ENCODE assay signal across 11 cellular contexts in the genomic region with DNA sequence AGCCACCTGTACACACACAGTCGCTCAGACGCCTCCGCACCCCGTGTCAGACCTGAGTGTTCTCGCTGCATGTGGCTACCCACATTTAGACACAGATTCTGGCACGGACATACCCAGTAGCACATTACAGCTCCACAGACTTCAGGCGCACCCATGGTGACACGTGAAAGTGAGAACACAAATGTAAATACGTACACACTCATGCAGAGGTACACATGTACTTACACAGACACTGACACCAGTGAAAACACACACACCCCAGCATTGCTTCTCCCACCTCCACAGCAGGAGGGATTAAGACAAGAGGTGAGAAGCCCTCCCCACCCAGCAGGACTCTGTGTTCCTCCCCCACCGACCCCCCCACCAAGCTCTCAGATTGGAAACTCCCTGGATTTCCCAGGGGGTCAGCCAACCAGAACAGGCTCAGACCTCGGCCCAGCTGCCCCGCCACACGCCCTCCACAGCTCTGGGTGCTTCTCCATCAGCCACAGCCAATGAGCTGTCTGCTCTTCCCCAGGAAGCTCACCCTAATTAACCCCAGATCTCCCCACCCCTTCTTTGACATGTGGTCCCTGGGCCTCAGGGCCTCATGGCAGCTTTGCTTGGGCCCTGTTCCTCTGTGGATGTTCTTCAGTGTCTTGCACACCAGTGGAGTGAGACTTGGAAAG. TPM values are rescaled to one million over a fixed set of nuclear protein-coding genes. Genes with fewer than 3 reads are reported as not detected.
DNase-seq lines count a peak whose midpoint lies in the region; ATAC-seq and TF ChIP-seq lines count a peak whose summit lies in the region.
"Had no signal": no experiment of that assay in that cellular context is flagged by ENCODE, and none has a peak within 500 bp of the region (broad histone marks: within the 10 kb centered on the region; RNA-seq: fewer than 3 reads in every experiment).

No MANE protein-coding gene starts in this region.

- H3K27ac ChIP-seq in BLaER1 treated with 17β-estradiol and CSF1 and Interleukin-3, amounts not matched to agents 10 nM and 100 nM: peak overlapping the region in 8 of 11 experiments; percentile 45 to 75 (median 60); a peak in 15 of 22 replicates
- H3K27ac ChIP-seq in VCaP: peak overlapping the region; percentile 98; the same call in 1 of the 2 replicates
- no peak overlapping the region for H3K27ac ChIP-seq in tibial nerve
- no peak overlapping the region for H3K27ac ChIP-seq in mesenchymal stem cell (ENCODE audit: low read length, poor library complexity, severe bottlenecking)
- H3K27ac ChIP-seq: HL-60, SK-N-MC had no signal

- peak; percentile 69 for ATAC-seq in GM18868 (IDR thresholded peaks at IDR 0.05; ENCODE audit: unreplicated experiment)
- peak; percentile 67 for ATAC-seq in HG02852 (IDR thresholded peaks at IDR 0.05; ENCODE audit: unreplicated experiment)
- no peak for ATAC-seq in GM18858 (IDR thresholded peaks at IDR 0.05; ENCODE audit: unreplicated experiment)

- H3K9ac ChIP-seq in BLaER1 treated with 17β-estradiol and CSF1 and Interleukin-3, amounts not matched to agents 10 nM and 100 nM: peak overlapping the region in 6 of 11 experiments; percentile 33 to 55 (median 36); a peak in 8 of 22 replicates
- H3K9ac ChIP-seq in mesenchymal stem cell (ENCODE audit: low read length): no peak overlapping the region

- no peaks in the 10 kb centered on the region for H3K36me3 ChIP-seq in BLaER1 treated with 17β-estradiol and CSF1 and Interleukin-3, amounts not matched to agents 10 nM and 100 nM
- H3K36me3 ChIP-seq in tibial nerve (no peaks in the 10 kb centered on the region), mesenchymal stem cell (ENCODE audit: control insufficient read depth in 1 of 2, insufficient read depth in 2 of 2, low read depth in 1 of 2, low read length in 2 of 2) (no peaks in the 10 kb centered on the region)

- no peak for TF ChIP-seq POLR2A in tibial nerve (IDR thresholded peaks at IDR 0.05)

- H3K79me1 ChIP-seq in mesenchymal stem cell (replicated peaks; ENCODE audit: low read length, poor library complexity, severe bottlenecking): no peaks in the 10 kb centered on the region

- no peak overlapping the region for H2BK120ac ChIP-seq in mesenchymal stem cell (ENCODE audit: low read depth, low read length)

- DNase-seq in tibial nerve (ENCODE audit: low spot score in 2 of 2): no peak
- DNase-seq in NCI-H2227 treated with DMSO at 0.1 percent for 48 hours (lab: John Stamatoyannopoulos, UW): no peak
- no peak for DNase-seq in mesenchymal stem cell
- DNase-seq: NCI-H1436 treated with DMSO at 0.1 percent for 48 hours had no signal

- no peaks in the 10 kb centered on the region for H3K9me3 ChIP-seq in BLaER1 treated with 17β-estradiol and CSF1 and Interleukin-3, amounts not matched to agents 10 nM and 100 nM (replicated peaks in 1 of 11)
- H3K9me3 ChIP-seq in tibial nerve (no peaks in the 10 kb centered on the region), mesenchymal stem cell (ENCODE audit: control insufficient read depth, low read length) (no peaks in the 10 kb centered on the region)

- no peak for TF ChIP-seq EP300 in tibial nerve (IDR thresholded peaks at IDR 0.05)

- no peak overlapping the region for H3K18ac ChIP-seq in mesenchymal stem cell (ENCODE audit: low read depth in 1 of 2, low read length in 2 of 2)

- WGBS in tibial nerve, 2 donors: 54 to 63% methylated on average over 13 of the region's 13 CpGs
- 70% methylated on average over 13 of the region's 13 CpGs for WGBS in mesenchymal stem cell

- no peaks in the 10 kb centered on the region for H3K27me3 ChIP-seq in BLaER1 treated with 17β-estradiol and CSF1 and Interleukin-3, amounts not matched to agents 10 nM and 100 nM
- H3K27me3 ChIP-seq in tibial nerve: peaks cover 0 to 15% of the 10 kb centered on the region in 2 donors
- peaks cover 63 to 68% of the 10 kb centered on the region in 2 experiments for H3K27me3 ChIP-seq in mesenchymal stem cell (ENCODE audit: control insufficient read depth in 1 of 2, insufficient read depth in 1 of 2, low read length in 2 of 2)

- peak overlapping the region; percentile 59 to 95 (median 75) for H3K4me2 ChIP-seq in BLaER1 treated with 17β-estradiol and CSF1 and Interleukin-3, amounts not matched to agents 10 nM and 100 nM
- H3K4me2 ChIP-seq in mesenchymal stem cell (ENCODE audit: low read length, poor library complexity, severe bottlenecking): no peak overlapping the region

- H3K4ac ChIP-seq in mesenchymal stem cell (ENCODE audit: low read depth in 1 of 2, low read length in 2 of 2): no peak overlapping the region

- H3K23ac ChIP-seq in mesenchymal stem cell (ENCODE audit: low read length in 2 of 2): no peak overlapping the region

- no peak overlapping the region for H2BK5ac ChIP-seq in mesenchymal stem cell (ENCODE audit: low read depth, low read length, poor library complexity, severe bottlenecking)

- no peak overlapping the region for H4K91ac ChIP-seq in mesenchymal stem cell (ENCODE audit: low read length)

- H3K4me1 ChIP-seq in BLaER1 treated with 17β-estradiol and CSF1 and Interleukin-3, amounts not matched to agents 10 nM and 100 nM: peaks cover 21 to 62% (median 56%) of the 10 kb centered on the region in 10 experiments
- no peaks in the 10 kb centered on the region for H3K4me1 ChIP-seq in tibial nerve
- peaks cover 3% of the 10 kb centered on the region for H3K4me1 ChIP-seq in mesenchymal stem cell (ENCODE audit: control insufficient read depth, insufficient read depth, low read depth, low read length)

- H4K20me1 ChIP-seq in BLaER1 treated with 17β-estradiol and CSF1 and Interleukin-3, amounts not matched to agents 10 nM and 100 nM: no peaks in the 10 kb centered on the region; a peak in 1 of 22 replicates

- H2BK12ac ChIP-seq in mesenchymal stem cell (ENCODE audit: low read length in 2 of 2): no peak overlapping the region

- H2BK15ac ChIP-seq in mesenchymal stem cell (ENCODE audit: low read depth, poor library complexity, severe bottlenecking): no peak overlapping the region

- no peak overlapping the region for H3K14ac ChIP-seq in mesenchymal stem cell (ENCODE audit: low read length in 2 of 2)

- H2AK5ac ChIP-seq in mesenchymal stem cell (ENCODE audit: low read length, severe bottlenecking): no peak overlapping the region

- no peak overlapping the region; a peak in 1 of 20 replicates for H3K4me3 ChIP-seq in BLaER1 treated with 17β-estradiol and CSF1 and Interleukin-3, amounts not matched to agents 10 nM and 100 nM
- H3K4me3 ChIP-seq in tibial nerve: no peak overlapping the region
- H3K4me3 ChIP-seq in mesenchymal stem cell (ENCODE audit: insufficient read depth in 1 of 2, low read depth in 1 of 2, low read length in 2 of 2): no peak overlapping the region
- H3K4me3 ChIP-seq: SK-N-MC had no signal

- H2AFZ ChIP-seq in mesenchymal stem cell (ENCODE audit: low read depth, low read length): no peak overlapping the region

- TF ChIP-seq CTCF in VCaP (conservative IDR thresholded peaks at IDR 0.05) (no peak), tibial nerve (IDR thresholded peaks at IDR 0.05) (no peak)

- H4K8ac ChIP-seq in mesenchymal stem cell (ENCODE audit: low read length): no peak overlapping the region

RNA-seq across cellular contexts. Expression of gene FOXN1, which starts 5.3 kb away (rescaled TPM):
- not detected for total RNA-seq in tibial nerve
- polyA plus RNA-seq in mesenchymal stem cell (2013, experiment 1 of 2): not detected
- not detected for polyA plus RNA-seq in mesenchymal stem cell (2013, experiment 2 of 2)

RNA-seq across cellular contexts. Expression of gene SLC13A2, which starts 27.4 kb away (rescaled TPM):
- not detected for total RNA-seq in tibial nerve
- polyA plus RNA-seq in mesenchymal stem cell (2013, experiment 1 of 2): not detected
- polyA plus RNA-seq in mesenchymal stem cell (2013, experiment 2 of 2): not detected

RNA-seq across cellular contexts. Expression of gene UNC119, which starts 51.6 kb away (rescaled TPM):
- total RNA-seq in tibial nerve: 10 to 100 TPM; 20.5 to 30.0 (median 22.4) TPM
- polyA plus RNA-seq in mesenchymal stem cell (2013, experiment 1 of 2): 36.8 TPM
- polyA plus RNA-seq in mesenchymal stem cell (2013, experiment 2 of 2): 34.3 TPM

Comparison
In these comparisons a context has a peak if more than half of its experiments do, and no peak if none do; other contexts are left out.
1. H3K27ac ChIP-seq: peak in BLaER1 treated with 17β-estradiol and CSF1 and Interleukin-3, amounts not matched to agents 10 nM and 100 nM (8 of 11) and VCaP (single experiment); none in tibial nerve (0 of 4) and mesenchymal stem cell (single experiment).